Comparison of ENCODE assay signal across 8 cellular contexts in genomic region chr5:37836173-37837100, GRCh38. TPM values are rescaled to one million over a fixed set of nuclear protein-coding genes. Genes with fewer than 3 reads are reported as not detected.
DNase-seq lines count a peak whose midpoint lies in the region; ATAC-seq, FAIRE-seq and TF ChIP-seq lines count a peak whose summit lies in the region.

No MANE protein-coding gene starts in this region.

- no peak for TF ChIP-seq CTCF in cardiac muscle cell (IDR thresholded peaks at IDR 0.05; ENCODE audit: low read depth, low read length)
- TF ChIP-seq CTCF in coronary artery (IDR thresholded peaks at IDR 0.05): no peak

- no peak overlapping the region for H3K27ac ChIP-seq in cardiac muscle cell
- H3K27ac ChIP-seq in coronary artery: no peak overlapping the region
- no peak overlapping the region for H3K27ac ChIP-seq in aorta (ENCODE audit: low read depth in 1 of 2, low read length in 2 of 2)

- intact Hi-C loops in cardiac septum (cut with DNase I) (loop anchor here (1.0 to 5.0 kb wide), 2 partner anchors 81 to 356 kb away; no protein-coding TSS in a partner anchor), aorta (cut with DNase I) (loop anchor here (2.0 kb wide), 1 partner anchor 356 kb away; no protein-coding TSS in a partner anchor)

- H3K36me3 ChIP-seq in cardiac muscle cell (no peaks in the 10 kb centered on the region), aorta (ENCODE audit: control insufficient read depth in 1 of 2, insufficient read depth in 2 of 2, low read length in 1 of 2) (no peaks in the 10 kb centered on the region)

- H3K9me3 ChIP-seq in cardiac muscle cell (ENCODE audit: low read depth) (no peaks in the 10 kb centered on the region), aorta (ENCODE audit: control insufficient read depth, low read length) (no peaks in the 10 kb centered on the region)

- DNase-seq in cardiac muscle cell (ENCODE audit: low read depth in 1 of 2, low spot score in 1 of 2): peak; percentile 45 to 48
- no peak for DNase-seq in cardiac septum (ENCODE audit: low spot score)
- no peak for DNase-seq in coronary artery (ENCODE audit: low spot score)
- peak; percentile 22 to 30 for DNase-seq in lung microvascular endothelial cell (ENCODE audit: low read depth in 2 of 2)
- DNase-seq in aorta: peak in 1 of 2 donors; percentile 75
- DNase-seq in amniotic stem cell (lab: John Stamatoyannopoulos, UW): no peak
- DNase-seq in RCC 7860 (ENCODE audit: low spot score): no peak

- peaks cover 5% of the 10 kb centered on the region for H3K4me1 ChIP-seq in cardiac muscle cell (ENCODE audit: low read depth)
- H3K4me1 ChIP-seq in aorta (ENCODE audit: control insufficient read depth in 1 of 2, insufficient read depth in 2 of 2, low read length in 2 of 2): peaks cover 0 to 2% of the 10 kb centered on the region in 2 donors

- H3K4me3 ChIP-seq in cardiac muscle cell (peak overlapping the region; percentile 32), coronary artery (peak overlapping the region; percentile 72), aorta (ENCODE audit: low read length in 2 of 2) (peak overlapping the region; percentile 2 to 19)

- FAIRE-seq in RCC 7860 (lab: Jason Lieb, UNC): no peak

- 3 to 4% methylated on average over 59 to 62 of the region's 62 CpGs for WGBS in aorta, 2 donors

- peaks cover 100% of the 10 kb centered on the region for H3K27me3 ChIP-seq in cardiac muscle cell
- H3K27me3 ChIP-seq in aorta (ENCODE audit: control insufficient read depth in 1 of 2, insufficient read depth in 2 of 2, low read length in 1 of 2): no peaks in the 10 kb centered on the region

- ATAC-seq in aorta (ENCODE audit: low FRiP score) (no peak), GM18909 (IDR thresholded peaks at IDR 0.05; ENCODE audit: poor library complexity, unreplicated experiment) (no peak)

RNA-seq across cellular contexts. Expression of gene GDNF, which starts 3.4 kb away (rescaled TPM):
- total RNA-seq in cardiac muscle cell (not detected in 2 replicates), cardiac septum (0.30 TPM), lung microvascular endothelial cell (not detected in 2 replicates), aorta (under 1 TPM in 1 of 2 donors, not detected in 1; 0.24 TPM)
- polyA plus RNA-seq in cardiac muscle cell (not detected in 2 replicates), aorta (not detected)

Comparison
In these comparisons a context has a peak if more than half of its experiments do, and no peak if none do; other contexts are left out.
1. DNase-seq: peak in cardiac muscle cell (2 of 2) and lung microvascular endothelial cell (2 of 2); none in cardiac septum (single experiment), coronary artery (single experiment), amniotic stem cell (single experiment) and RCC 7860 (single experiment).
2. H3K4me3 ChIP-seq: peak in every context shown above with its lines; median percentile 72 in coronary artery; 32 in cardiac muscle cell; 10 in aorta.